In genomic region chr9:135976531-135976930, GRCh38 we compare ENCODE assay signal across 12 cellular contexts.
"Had no signal": no experiment of that assay in that cellular context is flagged by ENCODE, and none has a peak within 500 bp of the region (broad histone marks: within the 10 kb centered on the region; RNA-seq: fewer than 3 reads in every experiment).

No MANE protein-coding gene starts in this region.

- H3K9me3 ChIP-seq: adrenal gland had no signal

- DNase-seq: activated CD4-positive, alpha-beta T cell treated with anti-CD3 and anti-CD28 coated beads for 36 hours; activated naive CD4-positive, alpha-beta T cell treated with anti-CD3 and anti-CD28 coated beads for 36 hours; adrenal gland; central memory CD4-positive, alpha-beta T cell; cortex of kidney; effector CD8-positive, alpha-beta T cell; hippocampal formation; naive thymus-derived CD8-positive, alpha-beta T cell; stimulated activated CD4-positive, alpha-beta T cell treated with anti-CD3 and anti-CD28 coated beads, Interleukin-12 subunit alpha, Interleukin-12 subunit beta, amount 100 ng/mL, for 4 hours; stimulated activated naive CD4-positive, alpha-beta T cell treated with Interleukin-2 at 50 U/mL for 16 hours had no signal

- H3K4me3 ChIP-seq: adrenal gland had no signal

- H3K4me3 Mint-ChIP-seq: activated CD4-positive, alpha-beta T cell treated with anti-CD3 and anti-CD28 coated beads for 36 hours; activated naive CD4-positive, alpha-beta T cell treated with anti-CD3 and anti-CD28 coated beads for 36 hours; naive thymus-derived CD8-positive, alpha-beta T cell; type B pancreatic cell had no signal

- H3K27ac Mint-ChIP-seq: activated CD4-positive, alpha-beta T cell treated with anti-CD3 and anti-CD28 coated beads for 36 hours; activated naive CD4-positive, alpha-beta T cell treated with anti-CD3 and anti-CD28 coated beads for 36 hours; type B pancreatic cell had no signal

- H3K9me3 Mint-ChIP-seq: activated naive CD4-positive, alpha-beta T cell treated with anti-CD3 and anti-CD28 coated beads for 36 hours; naive thymus-derived CD8-positive, alpha-beta T cell; type B pancreatic cell had no signal

- H3K36me3 ChIP-seq: adrenal gland had no signal

- H3K27ac ChIP-seq: adrenal gland, VCaP had no signal

- H3K4me1 ChIP-seq: adrenal gland had no signal

- H3K27me3 Mint-ChIP-seq: activated CD4-positive, alpha-beta T cell treated with anti-CD3 and anti-CD28 coated beads for 36 hours; naive thymus-derived CD8-positive, alpha-beta T cell had no signal

- H3K36me3 Mint-ChIP-seq: naive thymus-derived CD8-positive, alpha-beta T cell; type B pancreatic cell had no signal

- H3K27me3 ChIP-seq: adrenal gland had no signal
